ENCODE assay signal across 24 cellular contexts in the genomic region with DNA sequence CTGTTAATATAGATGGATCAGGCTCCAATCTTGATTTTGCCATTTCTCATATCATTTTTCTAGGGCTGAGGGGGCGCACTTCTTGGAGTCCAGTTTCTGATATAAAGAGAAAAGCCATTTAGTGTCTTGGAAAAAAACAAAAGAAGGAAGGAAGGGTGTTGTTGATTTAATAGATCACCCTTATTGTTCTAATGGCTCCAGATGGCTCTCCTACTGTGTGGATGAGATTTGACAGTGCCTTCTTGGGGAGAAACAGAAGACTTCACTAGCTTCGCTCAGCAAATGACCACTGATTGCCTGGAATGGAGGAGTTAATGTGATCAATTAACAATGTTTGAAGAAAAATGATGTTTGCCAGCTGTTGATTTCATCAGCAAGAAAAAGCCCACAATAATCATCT.
A peak's percentile ranks its signal among the peaks of the same experiment; 100 is the strongest.
DNase-seq lines count a peak whose midpoint lies in the region; TF ChIP-seq lines count a peak whose summit lies in the region.
"Had no signal": no experiment of that assay in that cellular context is flagged by ENCODE, and none has a peak within 500 bp of the region (broad histone marks: within the 10 kb centered on the region; RNA-seq: fewer than 3 reads in every experiment).

No MANE protein-coding gene starts in this region.

- H3K4me3 ChIP-seq in DOHH2 (ENCODE audit: low read length), result no peak overlapping the region
- 0 out of 2 replicates have a peak overlapping the region, but pooled peaks have one; percentile 2 for H3K4me3 ChIP-seq in HUES48 (ENCODE audit: low read depth, low read length)
- H3K4me3 ChIP-seq in dorsolateral prefrontal cortex, result no peak overlapping the region
- H3K4me3 ChIP-seq in iPS-18a (ENCODE audit: low read length), result peak overlapping the region; percentile 11
- H3K4me3 ChIP-seq: BLaER1, GM12878, GM23248, Peyer's patch had no signal

- H3F3A ChIP-seq in DOHH2 (ENCODE audit: control insufficient read depth, insufficient read depth), result no peaks in the 10 kb centered on the region

- H3K9me3 ChIP-seq in DOHH2 (ENCODE audit: control insufficient read depth, insufficient read depth, low read length), result no peaks in the 10 kb centered on the region
- no peaks in the 10 kb centered on the region for H3K9me3 ChIP-seq in HUES48 (ENCODE audit: control insufficient read depth, insufficient read depth, low read length)
- no peaks in the 10 kb centered on the region for H3K9me3 ChIP-seq in iPS-18a (ENCODE audit: control insufficient read depth, low read depth, low read length)
- H3K9me3 ChIP-seq: BLaER1, Peyer's patch, SK-N-SH had no signal

- H3K27me3 ChIP-seq in DOHH2 (ENCODE audit: control insufficient read depth, low read length) (peaks cover 5% of the 10 kb centered on the region), HUES48 (ENCODE audit: control insufficient read depth, insufficient read depth, low read length) (no peaks in the 10 kb centered on the region), dorsolateral prefrontal cortex (no peaks in the 10 kb centered on the region), iPS-18a (ENCODE audit: control insufficient read depth, insufficient read depth, low read length) (no peaks in the 10 kb centered on the region)
- H3K27me3 ChIP-seq: BLaER1, Peyer's patch had no signal

- H3K9me2 ChIP-seq in DOHH2 (replicated peaks; ENCODE audit: control insufficient read depth, low read length), result no peaks in the 10 kb centered on the region
- H3K9me2 ChIP-seq: SK-N-SH had no signal

- H3K36me3 ChIP-seq in DOHH2 (ENCODE audit: control insufficient read depth, low read length) (no peaks in the 10 kb centered on the region), HUES48 (ENCODE audit: control insufficient read depth, insufficient read depth, low read length) (no peaks in the 10 kb centered on the region), iPS-18a (ENCODE audit: control insufficient read depth, low read depth, low read length) (no peaks in the 10 kb centered on the region)
- H3K36me3 ChIP-seq: Peyer's patch had no signal

- no peaks in the 10 kb centered on the region for H3K79me2 ChIP-seq in DOHH2 (ENCODE audit: control insufficient read depth, low read length)

- H3K4me1 ChIP-seq in DOHH2 (ENCODE audit: control insufficient read depth, low read length) (no peaks in the 10 kb centered on the region), HUES48 (ENCODE audit: control insufficient read depth, insufficient read depth, low read length) (peaks cover 54% of the 10 kb centered on the region), iPS-18a (ENCODE audit: control insufficient read depth, low read depth, low read length) (peaks cover 55% of the 10 kb centered on the region)
- H3K4me1 ChIP-seq: BLaER1, Peyer's patch had no signal

- H3K27ac ChIP-seq in DOHH2 (ENCODE audit: low read depth, low read length), result no peak overlapping the region
- H3K27ac ChIP-seq in HUES48 (ENCODE audit: low read depth, low read length), result peak overlapping the region; percentile 49
- peak overlapping the region in 43 of 59 donors; percentile 8 to 99 (median 69) for H3K27ac ChIP-seq in dorsolateral prefrontal cortex
- H3K27ac ChIP-seq in iPS-18a (ENCODE audit: low read length), result no peak overlapping the region
- H3K27ac ChIP-seq: BLaER1, GM23248, HL-60, Peyer's patch had no signal

- H3K9ac ChIP-seq in HUES48 (ENCODE audit: low read depth, low read length) (no peak overlapping the region), iPS-18a (ENCODE audit: low read length) (no peak overlapping the region)
- H3K9ac ChIP-seq: BLaER1, GM23248, SK-N-SH had no signal

- no peak overlapping the region for H3K4me2 ChIP-seq in DOHH2 (ENCODE audit: low read length)
- H3K4me2 ChIP-seq: BLaER1, SK-N-SH had no signal

- peak; percentile 12 for TF ChIP-seq CTCF in DOHH2 (IDR thresholded peaks at IDR 0.05; ENCODE audit: low read depth, low read length, poor library complexity, severe bottlenecking)
- no peak for TF ChIP-seq CTCF in dorsolateral prefrontal cortex (IDR thresholded peaks at IDR 0.05 in 54 of 56, conservative IDR thresholded peaks at IDR 0.05 in 2 of 56; ENCODE audit: low read depth in 1 of 56, partially characterized antibody in 56 of 56)

- no peaks in the 10 kb centered on the region for H4K20me1 ChIP-seq in DOHH2 (ENCODE audit: control insufficient read depth, insufficient read depth, low read depth, low read length)
- H4K20me1 ChIP-seq: BLaER1 had no signal

- DNase-seq in dorsolateral prefrontal cortex (no peak), DMS153 treated with DMSO at 0.1 percent for 48 hours (lab: John Stamatoyannopoulos, UW; ENCODE audit: unreplicated experiment) (no peak), SIG-M5 (lab: John Stamatoyannopoulos, UW) (no peak), head of caudate nucleus (no peak)
- DNase-seq: CD4-positive, CD25-positive, alpha-beta regulatory T cell; DMS153; GDM1; GM23248; NCI-H1092; NCI-H1436; NCI-H187; NCI-H2081 treated with DMSO at 0.1 percent for 48 hours; NCI-H524; NCI-H774; Peyer's patch; SHP77 treated with DMSO at 0.1 percent for 48 hours; SK-N-SH; SW 1271 had no signal

- intact Hi-C loops in dorsolateral prefrontal cortex (cut with DNase I), result no loop called here
- intact Hi-C loops in head of caudate nucleus (cut with DNase I), result no loop called here

Comparison
In these comparisons a context has a peak if more than half of its experiments do, and no peak if none do; other contexts are left out.
1. H3K27ac ChIP-seq: peak in HUES48 (single experiment) and dorsolateral prefrontal cortex (43 of 59); none in DOHH2 (single experiment) and iPS-18a (single experiment).
2. H3K4me3 ChIP-seq: peak in HUES48 (single experiment) and iPS-18a (single experiment); none in DOHH2 (single experiment) and dorsolateral prefrontal cortex (0 of 59).